1 cellular context compared by ENCODE assay signal in the genomic region with DNA sequence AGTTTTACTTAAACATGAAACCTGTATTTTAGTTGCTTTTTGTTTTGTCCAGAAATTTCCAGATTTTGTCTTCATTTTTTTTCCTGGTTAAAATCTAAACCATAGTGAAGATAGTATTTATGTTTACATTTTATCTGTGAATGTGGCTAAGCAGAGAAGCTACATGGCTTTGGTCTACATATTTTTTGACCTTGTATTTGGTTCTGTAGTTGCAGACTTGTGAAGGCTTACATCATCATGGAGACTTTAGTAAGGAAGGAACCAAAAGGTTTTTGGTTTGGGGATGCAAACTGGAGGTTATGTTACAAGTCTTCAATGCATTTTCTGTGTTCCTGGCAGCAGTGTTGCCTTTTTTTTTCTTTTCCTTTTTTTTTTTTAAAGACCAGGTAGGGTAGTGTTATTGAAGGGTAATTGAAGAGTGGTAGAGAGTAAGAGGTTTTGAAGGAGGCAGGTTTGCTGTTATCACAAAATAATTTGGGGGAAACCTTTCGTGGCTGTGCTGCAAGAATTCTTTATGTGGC.
TF ChIP-seq lines count a peak whose summit lies in the region.

No MANE protein-coding gene starts in this region.

TF ChIP-seq in HepG2, 621 proteins besides CTCF, POLR2A, EP300 and RAD21:
- TF ChIP-seq SP1 (IDR thresholded peaks at IDR 0.05): no peak
- no peak for TF ChIP-seq SP1 (CRISPR knock-in tag; IDR thresholded peaks at IDR 0.05)
- no peak for TF ChIP-seq AKAP8 (CRISPR knock-in tag; IDR thresholded peaks at IDR 0.05)
- no peak for TF ChIP-seq ZNF33A (CRISPR knock-in tag; IDR thresholded peaks at IDR 0.05; ENCODE audit: borderline replicate concordance)
- no peak for TF ChIP-seq FOXK1 (CRISPR knock-in tag; IDR thresholded peaks at IDR 0.05; ENCODE audit: borderline replicate concordance, low read depth)
- TF ChIP-seq RORA (CRISPR knock-in tag; IDR thresholded peaks at IDR 0.05): no peak
- TF ChIP-seq SKI (IDR thresholded peaks at IDR 0.05; ENCODE audit: partially characterized antibody): no peak
- TF ChIP-seq ZNF646 (CRISPR knock-in tag; IDR thresholded peaks at IDR 0.05): no peak
- no peak for TF ChIP-seq MXD4 (CRISPR knock-in tag; IDR thresholded peaks at IDR 0.05)
- TF ChIP-seq ZNF879 (CRISPR knock-in tag; IDR thresholded peaks at IDR 0.05): no peak
- TF ChIP-seq LRRFIP1 (CRISPR knock-in tag; conservative IDR thresholded peaks at IDR 0.05): no peak
- no peak for TF ChIP-seq HNRNPUL1 (IDR thresholded peaks at IDR 0.05; ENCODE audit: low read depth, low read length)
- TF ChIP-seq, protein P1, sequence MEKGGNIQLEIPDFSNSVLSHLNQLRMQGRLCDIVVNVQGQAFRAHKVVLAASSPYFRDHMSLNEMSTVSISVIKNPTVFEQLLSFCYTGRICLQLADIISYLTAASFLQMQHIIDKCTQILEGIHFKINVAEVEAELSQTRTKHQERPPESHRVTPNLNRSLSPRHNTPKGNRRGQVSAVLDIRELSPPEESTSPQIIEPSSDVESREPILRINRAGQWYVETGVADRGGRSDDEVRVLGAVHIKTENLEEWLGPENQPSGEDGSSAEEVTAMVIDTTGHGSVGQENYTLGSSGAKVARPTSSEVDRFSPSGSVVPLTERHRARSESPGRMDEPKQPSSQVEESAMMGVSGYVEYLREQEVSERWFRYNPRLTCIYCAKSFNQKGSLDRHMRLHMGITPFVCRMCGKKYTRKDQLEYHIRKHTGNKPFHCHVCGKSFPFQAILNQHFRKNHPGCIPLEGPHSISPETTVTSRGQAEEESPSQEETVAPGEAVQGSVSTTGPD (CRISPR knock-in tag; IDR thresholded peaks at IDR 0.05): no peak
- no peak for TF ChIP-seq ZBTB7B (CRISPR knock-in tag; IDR thresholded peaks at IDR 0.05)
- no peak for TF ChIP-seq GFI1 (CRISPR knock-in tag; IDR thresholded peaks at IDR 0.05; ENCODE audit: borderline replicate concordance)
- TF ChIP-seq ZMYM2 (CRISPR knock-in tag; IDR thresholded peaks at IDR 0.05): no peak
- TF ChIP-seq BRCA1 (CRISPR knock-in tag; IDR thresholded peaks at IDR 0.05): no peak
- TF ChIP-seq, protein P2, sequence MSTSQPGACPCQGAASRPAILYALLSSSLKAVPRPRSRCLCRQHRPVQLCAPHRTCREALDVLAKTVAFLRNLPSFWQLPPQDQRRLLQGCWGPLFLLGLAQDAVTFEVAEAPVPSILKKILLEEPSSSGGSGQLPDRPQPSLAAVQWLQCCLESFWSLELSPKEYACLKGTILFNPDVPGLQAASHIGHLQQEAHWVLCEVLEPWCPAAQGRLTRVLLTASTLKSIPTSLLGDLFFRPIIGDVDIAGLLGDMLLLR (CRISPR knock-in tag; IDR thresholded peaks at IDR 0.05): no peak
- no peak for TF ChIP-seq NFRKB (IDR thresholded peaks at IDR 0.05)
- no peak for TF ChIP-seq PRMT3 (CRISPR knock-in tag; IDR thresholded peaks at IDR 0.05; ENCODE audit: borderline replicate concordance, low read depth)
TF ChIP-seq in HepG2: peak in this region for 0.
